1 cellular context compared by ENCODE assay signal in genomic region chr19:34188388-34188787, GRCh38.
TF ChIP-seq lines count a peak whose summit lies in the region.

No MANE protein-coding gene starts in this region.

TF ChIP-seq in GM23338, 12 proteins besides CTCF, POLR2A, EP300 and RAD21 (continued from another document):
- TF ChIP-seq ZNF462 (CRISPR knock-in tag; IDR thresholded peaks at IDR 0.05), result no peak
- TF ChIP-seq EZH2phosphoT487 (IDR thresholded peaks at IDR 0.05; ENCODE audit: unreplicated experiment), result no peak
- no peak for TF ChIP-seq NANOG (IDR thresholded peaks at IDR 0.05; ENCODE audit: borderline replicate concordance)
TF ChIP-seq in GM23338: peak in this region for 0.
